Comparison of ENCODE assay signal across 8 cellular contexts in the genomic region with DNA sequence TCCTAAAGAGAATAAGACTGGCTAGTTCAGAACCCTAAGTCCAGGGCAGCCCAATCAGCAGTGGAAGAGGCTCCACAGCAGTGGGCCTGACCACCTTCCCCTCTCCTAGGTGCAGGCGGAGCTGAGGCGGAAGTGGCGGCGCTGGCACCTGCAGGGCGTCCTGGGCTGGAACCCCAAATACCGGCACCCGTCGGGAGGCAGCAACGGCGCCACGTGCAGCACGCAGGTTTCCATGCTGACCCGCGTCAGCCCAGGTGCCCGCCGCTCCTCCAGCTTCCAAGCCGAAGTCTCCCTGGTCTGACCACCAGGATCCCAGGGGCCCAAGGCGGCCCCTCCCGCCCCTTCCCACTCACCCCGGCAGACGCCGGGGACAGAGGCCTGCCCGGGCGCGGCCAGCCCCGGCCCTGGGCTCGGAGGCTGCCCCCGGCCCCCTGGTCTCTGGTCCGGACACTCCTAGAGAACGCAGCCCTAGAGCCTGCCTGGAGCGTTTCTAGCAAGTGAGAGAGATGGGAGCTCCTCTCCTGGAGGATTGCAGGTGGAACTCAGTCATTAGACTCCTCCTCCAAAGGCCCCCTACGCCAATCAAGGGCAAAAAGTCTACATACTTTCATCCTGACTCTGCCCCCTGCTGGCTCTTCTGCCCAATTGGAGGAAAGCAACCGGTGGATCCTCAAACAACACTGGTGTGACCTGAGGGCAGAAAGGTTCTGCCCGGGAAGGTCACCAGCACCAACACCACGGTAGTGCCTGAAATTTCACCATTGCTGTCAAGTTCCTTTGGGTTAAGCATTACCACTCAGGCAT. TPM values are rescaled to one million over a fixed set of nuclear protein-coding genes. Genes with fewer than 3 reads are reported as not detected.
DNase-seq lines count a peak whose midpoint lies in the region; ATAC-seq, FAIRE-seq and TF ChIP-seq lines count a peak whose summit lies in the region.

No MANE protein-coding gene starts in this region.

- H3K4me1 ChIP-seq in A549 = no peaks in the 10 kb centered on the region
- H3K4me1 ChIP-seq in OCI-LY7 (ENCODE audit: insufficient read depth, low read length, poor library complexity, severe bottlenecking) = no peaks in the 10 kb centered on the region
- H3K4me1 ChIP-seq in K562 (replicated peaks in 1 of 2; ENCODE audit: control insufficient read depth in 2 of 2, insufficient read depth in 2 of 2, low read length in 2 of 2) = peaks cover 0 to 6% of the 10 kb centered on the region in 2 experiments; a peak in 2 of 5 replicates
- no peaks in the 10 kb centered on the region for H3K4me1 ChIP-seq in right lobe of liver

- H3K27me3 ChIP-seq in K562 (ENCODE audit: control insufficient read depth in 2 of 2, insufficient read depth in 2 of 2, low read length in 2 of 2) (peaks cover 9 to 23% of the 10 kb centered on the region in 2 experiments), right lobe of liver (no peaks in the 10 kb centered on the region)

- TF ChIP-seq POLR2A in A549 (IDR thresholded peaks at IDR 0.05; ENCODE audit: low read length) (no peak), K562 (conservative IDR thresholded peaks at IDR 0.05) (no peak), right lobe of liver (IDR thresholded peaks at IDR 0.05) (no peak)

- intact Hi-C loops in OCI-LY7 (cut with micrococcal nuclease; ENCODE audit: unreplicated experiment) (loop anchor here (1.0 kb wide), 1 partner anchor 289 kb away; no protein-coding TSS in a partner anchor), K562 (cut with micrococcal nuclease) (loop anchor here (1.0 kb wide), 2 partner anchors 35 to 289 kb away; no protein-coding TSS in a partner anchor), right lobe of liver (cut with DNase I) (loop anchor here in 1 of 2 donors (10.0 kb wide), 1 partner anchor 311 kb away; no protein-coding TSS in a partner anchor)

- H3K4me2 ChIP-seq in A549 (no peak overlapping the region), OCI-LY7 (ENCODE audit: low read length) (no peak overlapping the region), K562 (ENCODE audit: insufficient read depth, low read length) (no peak overlapping the region; the same call in 1 of the 2 replicates)

- CTCF ChIA-PET in A549 (lab: Yijun Ruan, JAX) (interaction anchor here (1.0 to 2.8 kb wide), 4 partner anchors 11 to 307 kb away, joined by 3 to 14 read pairs (median 6); no protein-coding TSS in a partner anchor), OCI-LY7 (lab: Charles Lee; ENCODE audit: unreplicated experiment) (no interaction called here), K562 (lab: Yijun Ruan, JAX; ENCODE audit: low intra/inter-chr PET ratio) (interaction anchor here (1.5 to 1.6 kb wide), 2 partner anchors 34 to 306 kb away, joined by 6 to 18 read pairs; partner anchors contain the start of gene VIPR1)

- peak; percentile 45 to 59; a peak in 4 of 6 replicates for ATAC-seq in A549
- ATAC-seq in K562 = peak; percentile 87
- ATAC-seq in right lobe of liver = peak; percentile 16 to 82 (median 51)
- ATAC-seq in HG02852 (IDR thresholded peaks at IDR 0.05; ENCODE audit: unreplicated experiment) = no peak

- H3K27ac ChIP-seq in A549 (no peak overlapping the region), OCI-LY7 (ENCODE audit: low read depth, low read length, poor library complexity, severe bottlenecking) (no peak overlapping the region), K562 (ENCODE audit: extremely low read depth, low read depth, low read length) (no peak overlapping the region), right lobe of liver (no peak overlapping the region)

- POLR2A ChIA-PET in A549 (lab: Yijun Ruan, JAX) = no interaction called here
- POLR2A ChIA-PET in OCI-LY7 (lab: Charles Lee) = no interaction called here
- POLR2A ChIA-PET in K562 (lab: Yijun Ruan, JAX) = interaction anchor here (1.0 kb wide), 1 partner anchor 107 kb away, joined by 3 read pairs; no protein-coding TSS in a partner anchor

- FAIRE-seq in A549 (lab: Jason Lieb, UNC) (no peak), K562 (lab: Jason Lieb, UNC) (peak; percentile 94)

- H3K79me2 ChIP-seq in OCI-LY7 (ENCODE audit: insufficient read depth, low read depth, low read length) (no peaks in the 10 kb centered on the region), K562 (ENCODE audit: control insufficient read depth, insufficient read depth, low read length) (no peaks in the 10 kb centered on the region)

- H3K4me3 ChIP-seq in A549 (no peak overlapping the region), OCI-LY7 (ENCODE audit: low read depth, low read length, poor library complexity, severe bottlenecking) (no peak overlapping the region), K562 (no peak overlapping the region; the same call in 1 of the 2 replicates), right lobe of liver (no peak overlapping the region)

- H3K36me3 ChIP-seq in OCI-LY7 (ENCODE audit: insufficient read depth, low read length) (no peaks in the 10 kb centered on the region), K562 (ENCODE audit: control insufficient read depth, insufficient read depth, low read length) (no peaks in the 10 kb centered on the region), right lobe of liver (no peaks in the 10 kb centered on the region)

- no peaks in the 10 kb centered on the region for H3K9me1 ChIP-seq in K562 (ENCODE audit: control insufficient read depth, insufficient read depth, low read length)

- no peaks in the 10 kb centered on the region for H3K9me2 ChIP-seq in OCI-LY7 (ENCODE audit: insufficient read depth, low read length)

- TF ChIP-seq CTCF in A549 (IDR thresholded peaks at IDR 0.05) (peak; percentile 28; the same call in 2 of the 3 replicates), GM12873 (IDR thresholded peaks at IDR 0.05; ENCODE audit: insufficient read depth, low read depth, low read length, missing control alignments) (peak; percentile 66), OCI-LY7 (conservative IDR thresholded peaks at IDR 0.05; ENCODE audit: low read length) (peak; percentile 76), K562 (IDR thresholded peaks at IDR 0.05 in 2 of 3, conservative IDR thresholded peaks at IDR 0.05 in 1 of 3; ENCODE audit: insufficient read depth in 2 of 3, low read depth in 1 of 3, low read length in 3 of 3) (peak; percentile 73 to 87 (median 80)), right lobe of liver (IDR thresholded peaks at IDR 0.05) (peak; percentile 28 to 53 (median 32))

- WGBS in A549 (ENCODE audit: missing lambda C conversion rate) = 80% methylated on average over 17 of the region's 35 CpGs
- WGBS in K562 (ENCODE audit: insufficient coverage, low coverage, missing lambda C conversion rate) = 19% methylated on average over 23 of the region's 35 CpGs
- WGBS in right lobe of liver (ENCODE audit: insufficient coverage, low coverage, low lambda C conversion rate, missing lambda C conversion rate) = 44% methylated on average over 3 of the region's 35 CpGs

- DNase-seq in A549 (ENCODE audit: low read depth in 1 of 2, low spot score in 1 of 2) (peak; percentile 23 to 41), OCI-LY7 (ENCODE audit: low spot score) (peak; percentile 53), K562 (ENCODE audit: extremely low read depth in 1 of 4, low spot score in 3 of 4) (peak; percentile 81 to 88 (median 84)), right lobe of liver (no peak), NCI-H128 (lab: John Stamatoyannopoulos, UW; ENCODE audit: unreplicated experiment) (no peak), NCI-H2107 (lab: John Stamatoyannopoulos, UW) (no peak)

- no peak overlapping the region for H3K9ac ChIP-seq in K562 (ENCODE audit: insufficient read depth in 1 of 2, low read depth in 2 of 2, low read length in 2 of 2)

- TF ChIP-seq RAD21 in A549 (conservative IDR thresholded peaks at IDR 0.05 in 1 of 2, IDR thresholded peaks at IDR 0.05 in 1 of 2) (no peak), K562 (CRISPR knock-in tag; conservative IDR thresholded peaks at IDR 0.05 in 1 of 2, IDR thresholded peaks at IDR 0.05 in 1 of 2) (peak; percentile 49 to 77)

- H2AFZ ChIP-seq in OCI-LY7 (ENCODE audit: low read length) = no peak overlapping the region
- H2AFZ ChIP-seq in K562 (ENCODE audit: low read depth, low read length) = peak overlapping the region; percentile 61; the same call in 1 of the 2 replicates

- BruUV-seq in OCI-LY7 (replicated peaks; lab: Mats Ljungman, UMichigan) (no TSS peak), K562 (replicated peaks; lab: Mats Ljungman, UMichigan) (no TSS peak)

- no peaks in the 10 kb centered on the region for H4K20me1 ChIP-seq in OCI-LY7 (ENCODE audit: insufficient read depth, low read length)
- H4K20me1 ChIP-seq in K562 (replicated peaks; ENCODE audit: control insufficient read depth, insufficient read depth, low read length) = peaks cover 21% of the 10 kb centered on the region

- TF ChIP-seq EP300 in A549 (IDR thresholded peaks at IDR 0.05) = no peak
- TF ChIP-seq EP300 in K562 (IDR thresholded peaks at IDR 0.05; ENCODE audit: low read length) = no peak

- in situ Hi-C loops in K562 (cut with MboI) = loop anchor here (5.0 kb wide), 1 partner anchor 289 kb away; no protein-coding TSS in a partner anchor

- no peaks in the 10 kb centered on the region for H3K9me3 ChIP-seq in A549
- H3K9me3 ChIP-seq in OCI-LY7 (ENCODE audit: low read length) = no peaks in the 10 kb centered on the region
- no peaks in the 10 kb centered on the region for H3K9me3 ChIP-seq in K562 (replicated peaks; ENCODE audit: control insufficient read depth, insufficient read depth, low read depth, low read length)
- no peaks in the 10 kb centered on the region for H3K9me3 ChIP-seq in right lobe of liver

RNA-seq across cellular contexts. Expression of gene VIPR1, which starts 33.7 kb away (rescaled TPM):
- polyA plus RNA-seq in A549 (2011; rRNA removed) (0.17 and 0.26 TPM in 2 replicates), A549 (2017; fragmentation: RNase III; extraction: RNeasy Plus Mini Kit Qiagen cat#74134 plus additional on column Dnase treatment) (0.37 to 0.80 TPM (median 0.49 TPM) in 3 replicates), K562 (2011; rRNA removed) (0.15 and 0.21 TPM in 2 replicates), K562 (2014; fragmentation: Illumina TruSeq; extraction: Trizol) (0.06 TPM in 1 of 2 replicates, not detected in the other), K562 (2014; fragmentation: Nextera tagmentation; extraction: Ambion mirVana) (not detected), K562 (2014; rRNA removed) (not detected in 2 replicates)
- 0.11 and 0.31 TPM in 2 replicates for polyA plus RNA-seq in A549 (2012; cell fraction: cytosol; rRNA removed)
- polyA plus RNA-seq in A549 (2012; cell fraction: nucleus; rRNA removed) = 0.64 and 0.67 TPM in 2 replicates
- 0.63 and 0.91 TPM in 2 replicates for polyA minus RNA-seq in A549 (2011; rRNA and poly(A)+ RNA removed)
- 0.21 TPM in 1 of 2 replicates, not detected in the other for total RNA-seq in OCI-LY7 (2014; rRNA removed; shearing (Covaris generic))
- total RNA-seq in OCI-LY7 (2022) (not detected in 2 replicates), K562 (2014; rRNA removed) (0.09 TPM in 1 of 2 replicates, not detected in the other), K562 (2014; rRNA removed; fragmentation: Illumina TruSeq; extraction: Trizol) (0.04 and 0.10 TPM in 2 replicates), K562 (2015; rRNA removed; fragmentation: Illumina TruSeq; extraction: Trizol) (0.11 and 0.14 TPM in 2 replicates), K562 (2021) (0.34 and 0.38 TPM in 2 replicates), right lobe of liver (10 to 100 TPM in 5 of 6 experiments, 1 to 10 TPM in 1; 1.9 to 34.5 (median 18.2) TPM)
- total RNA-seq in K562 (2011; cell fraction: chromatin; rRNA removed; ENCODE audit: low replicate concordance) = 0.44 and 0.55 TPM in 2 replicates
- 0.13 and 0.67 TPM in 2 replicates for total RNA-seq in K562 (2011; cell fraction: nucleolus; rRNA removed)
- total RNA-seq in K562 (2011; cell fraction: nucleoplasm; rRNA removed) = 0.53 and 0.73 TPM in 2 replicates
- polyA plus RNA-seq in K562 (2011; cell fraction: cytosol; rRNA removed) = 0.30 TPM in 1 of 2 replicates, not detected in the other
- polyA plus RNA-seq in K562 (2011; cell fraction: nucleus; rRNA removed) = 0.21 and 1.7 TPM in 2 replicates
- polyA plus RNA-seq in K562 (2012) = 0.13 and 0.35 TPM in 2 replicates
- polyA minus RNA-seq in K562 (2011; rRNA and poly(A)+ RNA removed) = 0.21 TPM in 1 of 2 replicates, not detected in the other
- polyA minus RNA-seq in K562 (2011; cell fraction: cytosol; rRNA and poly(A)+ RNA removed) = not detected in 2 replicates
- polyA minus RNA-seq in K562 (2011; cell fraction: nucleus; rRNA and poly(A)+ RNA removed) = 0.22 and 0.40 TPM in 2 replicates

RNA-seq across cellular contexts. Expression of gene SEC22C, which starts 45.6 kb away (rescaled TPM):
- polyA plus RNA-seq in A549 (2011; rRNA removed) (36.2 and 41.5 TPM in 2 replicates), A549 (2017; fragmentation: RNase III; extraction: RNeasy Plus Mini Kit Qiagen cat#74134 plus additional on column Dnase treatment) (29.8 to 32.9 TPM (median 31.0 TPM) in 3 replicates), K562 (2011; rRNA removed) (60.5 and 64.5 TPM in 2 replicates), K562 (2014; fragmentation: Illumina TruSeq; extraction: Trizol) (58.5 and 59.8 TPM in 2 replicates), K562 (2014; fragmentation: Nextera tagmentation; extraction: Ambion mirVana) (10 to 100 TPM; 35.6 to 41.3 TPM), K562 (2014; rRNA removed) (45.9 and 54.5 TPM in 2 replicates)
- 15.2 and 22.0 TPM in 2 replicates for polyA plus RNA-seq in A549 (2012; cell fraction: cytosol; rRNA removed)
- 11.4 and 22.1 TPM in 2 replicates for polyA plus RNA-seq in A549 (2012; cell fraction: nucleus; rRNA removed)
- 20.1 and 21.2 TPM in 2 replicates for polyA minus RNA-seq in A549 (2011; rRNA and poly(A)+ RNA removed)
- 30.0 and 33.0 TPM in 2 replicates for total RNA-seq in OCI-LY7 (2014; rRNA removed; shearing (Covaris generic))
- total RNA-seq in OCI-LY7 (2022) (36.2 and 39.5 TPM in 2 replicates), K562 (2014; rRNA removed) (44.8 and 49.8 TPM in 2 replicates), K562 (2014; rRNA removed; fragmentation: Illumina TruSeq; extraction: Trizol) (62.4 and 63.6 TPM in 2 replicates), K562 (2015; rRNA removed; fragmentation: Illumina TruSeq; extraction: Trizol) (68.4 and 68.7 TPM in 2 replicates), K562 (2021) (50.7 and 50.8 TPM in 2 replicates), right lobe of liver (10 to 100 TPM; 11.3 to 23.6 (median 13.8) TPM)
- 34.9 and 62.9 TPM in 2 replicates for total RNA-seq in K562 (2011; cell fraction: chromatin; rRNA removed; ENCODE audit: low replicate concordance)
- 32.7 and 35.5 TPM in 2 replicates for total RNA-seq in K562 (2011; cell fraction: nucleolus; rRNA removed)
- total RNA-seq in K562 (2011; cell fraction: nucleoplasm; rRNA removed) = 48.1 and 67.3 TPM in 2 replicates
- polyA plus RNA-seq in K562 (2011; cell fraction: cytosol; rRNA removed) = 31.6 and 53.4 TPM in 2 replicates
- 36.9 and 47.6 TPM in 2 replicates for polyA plus RNA-seq in K562 (2011; cell fraction: nucleus; rRNA removed)
- 55.2 and 56.3 TPM in 2 replicates for polyA plus RNA-seq in K562 (2012)
- 40.6 and 42.7 TPM in 2 replicates for polyA minus RNA-seq in K562 (2011; rRNA and poly(A)+ RNA removed)
- polyA minus RNA-seq in K562 (2011; cell fraction: cytosol; rRNA and poly(A)+ RNA removed) = 17.8 and 22.0 TPM in 2 replicates
- 15.6 and 16.9 TPM in 2 replicates for polyA minus RNA-seq in K562 (2011; cell fraction: nucleus; rRNA and poly(A)+ RNA removed)

RNA-seq across cellular contexts. Expression of gene SS18L2, which starts 54.5 kb away (rescaled TPM):
- polyA plus RNA-seq in A549 (2011; rRNA removed) (30.9 and 33.8 TPM in 2 replicates), A549 (2017; fragmentation: RNase III; extraction: RNeasy Plus Mini Kit Qiagen cat#74134 plus additional on column Dnase treatment) (21.8 to 27.6 TPM (median 24.0 TPM) in 3 replicates), K562 (2011; rRNA removed) (117 and 144 TPM in 2 replicates), K562 (2014; fragmentation: Illumina TruSeq; extraction: Trizol) (72.2 and 78.0 TPM in 2 replicates), K562 (2014; fragmentation: Nextera tagmentation; extraction: Ambion mirVana) (100 to 1,000 TPM; 275 to 324 TPM), K562 (2014; rRNA removed) (99.2 and 99.4 TPM in 2 replicates)
- polyA plus RNA-seq in A549 (2012; cell fraction: cytosol; rRNA removed) = 16.8 and 17.0 TPM in 2 replicates
- polyA plus RNA-seq in A549 (2012; cell fraction: nucleus; rRNA removed) = 5.3 and 7.1 TPM in 2 replicates
- 7.1 and 8.5 TPM in 2 replicates for polyA minus RNA-seq in A549 (2011; rRNA and poly(A)+ RNA removed)
- total RNA-seq in OCI-LY7 (2014; rRNA removed; shearing (Covaris generic)) = 44.1 and 48.9 TPM in 2 replicates
- total RNA-seq in OCI-LY7 (2022) (58.1 and 66.5 TPM in 2 replicates), K562 (2014; rRNA removed) (51.4 and 75.9 TPM in 2 replicates), K562 (2014; rRNA removed; fragmentation: Illumina TruSeq; extraction: Trizol) (70.0 and 77.2 TPM in 2 replicates), K562 (2015; rRNA removed; fragmentation: Illumina TruSeq; extraction: Trizol) (65.6 and 78.0 TPM in 2 replicates), K562 (2021) (68.6 and 77.8 TPM in 2 replicates), right lobe of liver (10 to 100 TPM; 12.0 to 22.8 (median 16.5) TPM)
- total RNA-seq in K562 (2011; cell fraction: chromatin; rRNA removed; ENCODE audit: low replicate concordance) = 28.8 and 30.7 TPM in 2 replicates
- 24.3 and 25.5 TPM in 2 replicates for total RNA-seq in K562 (2011; cell fraction: nucleolus; rRNA removed)
- total RNA-seq in K562 (2011; cell fraction: nucleoplasm; rRNA removed) = 32.2 and 45.8 TPM in 2 replicates
- 31.8 and 55.1 TPM in 2 replicates for polyA plus RNA-seq in K562 (2011; cell fraction: cytosol; rRNA removed)
- 36.1 and 57.1 TPM in 2 replicates for polyA plus RNA-seq in K562 (2011; cell fraction: nucleus; rRNA removed)
- 73.8 and 106 TPM in 2 replicates for polyA plus RNA-seq in K562 (2012)
- 31.2 and 35.5 TPM in 2 replicates for polyA minus RNA-seq in K562 (2011; rRNA and poly(A)+ RNA removed)
- polyA minus RNA-seq in K562 (2011; cell fraction: cytosol; rRNA and poly(A)+ RNA removed) = 8.1 and 16.6 TPM in 2 replicates
- polyA minus RNA-seq in K562 (2011; cell fraction: nucleus; rRNA and poly(A)+ RNA removed) = 12.7 and 17.9 TPM in 2 replicates

Comparison
In these comparisons a context has a peak if more than half of its experiments do, and no peak if none do; other contexts are left out.
1. DNase-seq: peak in A549 (2 of 2), OCI-LY7 (single experiment) and K562 (4 of 4); none in right lobe of liver (0 of 3), NCI-H128 (single experiment) and NCI-H2107 (single experiment).
2. CTCF ChIP-seq: peak in every context shown above with its lines; median percentile 80 in K562; 76 in OCI-LY7; 66 in GM12873; 32 in right lobe of liver; 28 in A549.
3. Of the 35 proteins assayed by ChIP-seq in both K562 and A549: peak only in K562: ESRRA, MAFK, RAD21 and ZFP36; only in A549: none; in both: CTCF and SMC3; in neither: 27; mixed calls (peak in some experiments, not most) for 2.